In the genomic region with DNA sequence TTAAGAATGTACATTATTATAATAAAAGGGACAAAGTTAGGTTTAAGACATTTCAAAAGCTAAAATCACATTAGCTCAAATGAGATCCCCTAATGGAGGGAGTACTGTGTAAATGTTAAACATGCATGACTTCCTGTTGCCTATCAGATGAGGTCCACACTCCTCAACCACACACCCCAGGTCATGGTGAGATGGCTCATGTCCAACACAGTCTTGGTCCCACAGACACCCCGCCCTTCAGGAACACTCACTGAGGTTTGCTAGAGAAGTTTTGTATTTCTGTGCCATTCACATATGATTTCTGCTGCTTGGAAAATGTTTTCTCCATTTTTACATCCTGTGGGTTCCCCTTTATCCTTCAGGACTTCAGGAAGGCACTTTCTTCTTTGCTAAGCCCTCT, we compare ENCODE assay signal across 23 cellular contexts.
A peak's percentile ranks its signal among the peaks of the same experiment; 100 is the strongest.
DNase-seq lines count a peak whose midpoint lies in the region; ATAC-seq, FAIRE-seq and TF ChIP-seq lines count a peak whose summit lies in the region.
"Had no signal": no experiment of that assay in that cellular context is flagged by ENCODE, and none has a peak within 500 bp of the region (broad histone marks: within the 10 kb centered on the region; RNA-seq: fewer than 3 reads in every experiment).

No MANE protein-coding gene starts in this region.

- no peak overlapping the region for H3K4me3 Mint-ChIP-seq in mesothelial cell of epicardium
- no peak overlapping the region for H3K4me3 Mint-ChIP-seq in progenitor cell of endocrine pancreas (ENCODE audit: low read depth)
- H3K4me3 Mint-ChIP-seq: CD4-positive, CD25-positive, alpha-beta regulatory T cell had no signal

- no peak overlapping the region for H3K4ac ChIP-seq in mesendoderm (ENCODE audit: low read depth, low read length)

- H3K9ac ChIP-seq in mesendoderm (ENCODE audit: low read length) = no peak overlapping the region

- H3K27me3 ChIP-seq in mesendoderm (ENCODE audit: insufficient read depth, low read length, poor library complexity) = no peaks in the 10 kb centered on the region
- H3K27me3 ChIP-seq: BE2C, MG63 had no signal

- H3K4me1 Mint-ChIP-seq in mesothelial cell of epicardium = peaks cover 54% of the 10 kb centered on the region
- H3K4me1 Mint-ChIP-seq in progenitor cell of endocrine pancreas (ENCODE audit: low read depth) = peaks cover 56% of the 10 kb centered on the region
- H3K4me1 Mint-ChIP-seq: CD4-positive, CD25-positive, alpha-beta regulatory T cell had no signal

- no peaks in the 10 kb centered on the region for H3K79me1 ChIP-seq in mesendoderm (ENCODE audit: low read length)

- no peak overlapping the region for H2BK5ac ChIP-seq in mesendoderm (ENCODE audit: low read length)

- no peak overlapping the region for H4K5ac ChIP-seq in mesendoderm (ENCODE audit: low read length)

- WGBS in mesendoderm (ENCODE audit: extremely low coverage, insufficient coverage, low lambda C conversion rate) = no CpG with 5 or more reads among the region's 1 CpG

- H2AK5ac ChIP-seq in mesendoderm (ENCODE audit: low read length) = no peak overlapping the region

- H3K4me3 ChIP-seq in mesendoderm (ENCODE audit: low read length) = no peak overlapping the region
- H3K4me3 ChIP-seq: MG63, SJCRH30 had no signal

- peak; percentile 68 for FAIRE-seq in GM12891 (lab: Jason Lieb, UNC)
- FAIRE-seq: H54 had no signal

- H3K4me2 ChIP-seq in mesendoderm (ENCODE audit: low read length) = no peak overlapping the region

- no peak overlapping the region for H2BK15ac ChIP-seq in mesendoderm (replicated peaks; ENCODE audit: low read depth)

- no peak overlapping the region for H3K27ac ChIP-seq in mesendoderm (ENCODE audit: low read depth, low read length)
- H3K27ac ChIP-seq: SJCRH30 had no signal

- H3K56ac ChIP-seq in mesendoderm (ENCODE audit: low read length) = no peak overlapping the region

- no peak for TF ChIP-seq POLR2A in GM12891 (IDR thresholded peaks at IDR 0.05; ENCODE audit: low read depth, low read length)

- TF ChIP-seq CTCF in mesothelial cell of epicardium (IDR thresholded peaks at IDR 0.05; ENCODE audit: unreplicated experiment) = no peak
- TF ChIP-seq CTCF in progenitor cell of endocrine pancreas (IDR thresholded peaks at IDR 0.05; ENCODE audit: unreplicated experiment) = no peak

- ATAC-seq in HG03432 (IDR thresholded peaks at IDR 0.05; ENCODE audit: unreplicated experiment) = no peak
- ATAC-seq in HG03571 (IDR thresholded peaks at IDR 0.05; ENCODE audit: unreplicated experiment) = no peak
- ATAC-seq: Panc1 had no signal

- peaks cover 2% of the 10 kb centered on the region for H3K4me1 ChIP-seq in mesendoderm (ENCODE audit: control insufficient read depth, low read depth, low read length)
- H3K4me1 ChIP-seq: BE2C had no signal

- DNase-seq in GM12891 (ENCODE audit: insufficient read length, low spot score) (no peak), RPMI7951 (ENCODE audit: low read depth) (peak; percentile 72), mesothelial cell of epicardium (ENCODE audit: low spot score in 2 of 2, unreplicated experiment in 2 of 2) (no peak), progenitor cell of endocrine pancreas (ENCODE audit: low spot score, unreplicated experiment) (no peak), AML-193 (lab: John Stamatoyannopoulos, UW) (no peak), mesendoderm (no peak)
- DNase-seq: BE2C; CD4-positive, CD25-positive, alpha-beta regulatory T cell; COR-L47; DMS79; Kasumi-1; MG63; NCI-H1417; NCI-H1694 treated with DMSO at 0.1 percent for 48 hours; NCI-H2081 treated with DMSO at 0.1 percent for 48 hours; NCI-H2171 treated with DMSO at 0.1 percent for 48 hours; NCI-H446 treated with DMSO at 0.1 percent for 48 hours; NCI-H526 treated with DMSO at 0.1 percent for 48 hours; SJCRH30 had no signal

- no peak overlapping the region for H3K23ac ChIP-seq in mesendoderm (ENCODE audit: low read length)

- no peaks in the 10 kb centered on the region for H3K36me3 Mint-ChIP-seq in mesothelial cell of epicardium
- H3K36me3 Mint-ChIP-seq in progenitor cell of endocrine pancreas (ENCODE audit: insufficient read depth) = no peaks in the 10 kb centered on the region
- H3K36me3 Mint-ChIP-seq: CD4-positive, CD25-positive, alpha-beta regulatory T cell had no signal

- H4K8ac ChIP-seq in mesendoderm (ENCODE audit: low read depth, low read length) = no peak overlapping the region

- no peaks in the 10 kb centered on the region for H3K27me3 Mint-ChIP-seq in mesothelial cell of epicardium (ENCODE audit: low read depth)
- H3K27me3 Mint-ChIP-seq in progenitor cell of endocrine pancreas = peaks cover 3% of the 10 kb centered on the region

- H3K79me2 ChIP-seq in mesendoderm (ENCODE audit: control insufficient read depth, insufficient read depth, low read length) = no peaks in the 10 kb centered on the region

- H3K9me3 Mint-ChIP-seq in mesothelial cell of epicardium (no peaks in the 10 kb centered on the region), progenitor cell of endocrine pancreas (ENCODE audit: low read depth) (no peaks in the 10 kb centered on the region)

- no peak overlapping the region for H3K18ac ChIP-seq in mesendoderm (ENCODE audit: low read length)

- no peaks in the 10 kb centered on the region for H3K36me3 ChIP-seq in mesendoderm (ENCODE audit: control insufficient read depth, insufficient read depth, low read length)
- H3K36me3 ChIP-seq: BE2C, MG63, SJCRH30 had no signal

- no peak overlapping the region for H2BK120ac ChIP-seq in mesendoderm (ENCODE audit: low read depth, low read length)

- peak overlapping the region; percentile 62 for H3K27ac Mint-ChIP-seq in mesothelial cell of epicardium
- H3K27ac Mint-ChIP-seq in progenitor cell of endocrine pancreas = peak overlapping the region; percentile 70
- H3K27ac Mint-ChIP-seq: CD4-positive, CD25-positive, alpha-beta regulatory T cell had no signal

TF ChIP-seq in GM12891, 5 proteins besides CTCF, POLR2A, EP300 and RAD21:
- no peak for TF ChIP-seq POU2F2 (IDR thresholded peaks at IDR 0.05; ENCODE audit: low read depth, low read length)
- TF ChIP-seq TAF1 (IDR thresholded peaks at IDR 0.05; ENCODE audit: low read depth, low read length) = no peak
- no peak for TF ChIP-seq SPI1 (IDR thresholded peaks at IDR 0.05; ENCODE audit: low read depth, low read length)
- TF ChIP-seq POLR2AphosphoS5 (IDR thresholded peaks at IDR 0.05; ENCODE audit: low read depth, low read length) = no peak
